1 cellular context compared by ENCODE assay signal in genomic region chr3:194928831-194929594, GRCh38.
TF ChIP-seq lines count a peak whose summit lies in the region.

No MANE protein-coding gene starts in this region.

TF ChIP-seq in WTC11, 78 proteins besides CTCF, POLR2A, EP300 and RAD21 (continued from another document):
- TF ChIP-seq ZBTB43 (CRISPR knock-in tag; IDR thresholded peaks at IDR 0.05): no peak
- peak; percentile 52; the same call in 1 of the 2 replicates for TF ChIP-seq AR (CRISPR knock-in tag; IDR thresholded peaks at IDR 0.05)
- TF ChIP-seq SMAD3 (CRISPR knock-in tag; IDR thresholded peaks at IDR 0.05; ENCODE audit: borderline replicate concordance): 0 out of 2 replicates have a peak, but pooled peaks have one; percentile 42
- TF ChIP-seq NFE2L1 (CRISPR knock-in tag; IDR thresholded peaks at IDR 0.05): no peak
- TF ChIP-seq SP1 (CRISPR knock-in tag; conservative IDR thresholded peaks at IDR 0.05): 0 out of 2 replicates have a peak, but pooled peaks have one; percentile 37
- no peak for TF ChIP-seq SMAD4 (CRISPR knock-in tag; IDR thresholded peaks at IDR 0.05)
- TF ChIP-seq E2F1 (CRISPR knock-in tag; IDR thresholded peaks at IDR 0.05): no peak
- peak; percentile 91 for TF ChIP-seq USF1 (CRISPR knock-in tag; IDR thresholded peaks at IDR 0.05)
- no peak for TF ChIP-seq CDX4 (CRISPR knock-in tag; IDR thresholded peaks at IDR 0.05; ENCODE audit: borderline replicate concordance)
- TF ChIP-seq NR2C2 (CRISPR knock-in tag; IDR thresholded peaks at IDR 0.05): peak; percentile 46; the same call in 1 of the 2 replicates
- TF ChIP-seq ZNF317 (CRISPR knock-in tag; IDR thresholded peaks at IDR 0.05; ENCODE audit: borderline replicate concordance, low read depth): 0 out of 2 replicates have a peak, but pooled peaks have one; percentile 56
- no peak for TF ChIP-seq PREB (CRISPR knock-in tag; IDR thresholded peaks at IDR 0.05; ENCODE audit: borderline replicate concordance)
- TF ChIP-seq E2F4 (CRISPR knock-in tag; IDR thresholded peaks at IDR 0.05; ENCODE audit: borderline replicate concordance, low read depth): no peak
- TF ChIP-seq MLX (CRISPR knock-in tag; IDR thresholded peaks at IDR 0.05): no peak
- no peak for TF ChIP-seq ZNF263 (CRISPR knock-in tag; IDR thresholded peaks at IDR 0.05; ENCODE audit: low read depth)
- TF ChIP-seq ZSCAN18 (CRISPR knock-in tag; IDR thresholded peaks at IDR 0.05): no peak
- TF ChIP-seq AFF4 (CRISPR knock-in tag; IDR thresholded peaks at IDR 0.05; ENCODE audit: borderline replicate concordance): 0 out of 2 replicates have a peak, but pooled peaks have one; percentile 40
- no peak for TF ChIP-seq ERG (CRISPR knock-in tag; IDR thresholded peaks at IDR 0.05)
- TF ChIP-seq JUN (CRISPR knock-in tag; IDR thresholded peaks at IDR 0.05): no peak
- TF ChIP-seq HMGXB4 (CRISPR knock-in tag; IDR thresholded peaks at IDR 0.05): peak; percentile 46; the same call in 1 of the 2 replicates
- TF ChIP-seq GRHL2 (CRISPR knock-in tag; IDR thresholded peaks at IDR 0.05; ENCODE audit: insufficient replicate concordance, severe bottlenecking): no peak
- peak; percentile 92 for TF ChIP-seq USF2 (CRISPR knock-in tag; IDR thresholded peaks at IDR 0.05)
- 0 out of 2 replicates have a peak, but pooled peaks have one; percentile 32 for TF ChIP-seq EMX1 (CRISPR knock-in tag; IDR thresholded peaks at IDR 0.05)
TF ChIP-seq in WTC11: peak in this region for 12.
